In the genomic region with DNA sequence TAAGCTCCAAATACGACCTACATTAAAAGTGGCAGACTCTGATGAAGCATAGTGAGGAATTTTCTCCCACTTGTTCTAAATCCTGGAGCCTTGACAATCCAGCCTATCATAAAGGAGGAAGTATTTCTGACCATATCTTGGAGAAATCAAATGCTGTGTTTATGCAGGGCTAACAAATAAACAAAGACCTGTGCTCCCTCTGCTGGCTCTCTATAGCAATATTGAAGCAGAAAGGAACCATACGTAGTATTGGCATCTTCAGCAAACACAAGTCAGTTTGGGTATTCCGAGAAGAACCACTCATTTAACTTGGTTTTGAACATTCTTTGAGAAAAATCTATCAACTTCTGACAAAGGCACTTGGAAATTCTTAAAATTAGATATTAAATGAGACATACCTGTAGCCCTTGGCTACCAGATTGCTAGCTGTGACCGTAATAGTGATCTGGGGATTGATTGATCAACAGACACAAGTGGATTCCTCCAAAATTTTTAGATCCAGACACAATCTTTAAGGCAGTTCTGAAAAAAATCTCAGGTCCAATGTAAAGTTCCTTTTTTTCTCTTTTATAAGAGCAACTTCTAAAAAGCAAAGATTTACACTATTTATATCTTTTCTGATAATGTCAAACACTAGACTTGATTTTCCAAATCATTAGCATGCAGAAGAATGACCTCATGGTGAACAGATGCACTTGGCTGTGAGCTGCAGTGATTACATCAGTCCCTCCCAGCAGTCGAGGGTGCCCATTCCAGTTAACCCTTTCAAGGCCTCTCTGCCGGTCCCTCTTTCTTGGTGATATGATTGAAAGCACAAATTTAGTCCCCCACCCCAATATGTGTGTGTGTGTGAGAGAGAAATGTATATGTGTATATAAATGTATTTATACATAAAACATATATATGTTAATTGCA, we compare ENCODE assay signal across 11 cellular contexts. TPM values are rescaled to one million over a fixed set of nuclear protein-coding genes. Genes with fewer than 3 reads are reported as not detected.
DNase-seq lines count a peak whose midpoint lies in the region; ATAC-seq, FAIRE-seq and TF ChIP-seq lines count a peak whose summit lies in the region.
"Had no signal": no experiment of that assay in that cellular context is flagged by ENCODE, and none has a peak within 500 bp of the region (broad histone marks: within the 10 kb centered on the region; RNA-seq: fewer than 3 reads in every experiment).

No MANE protein-coding gene starts in this region.

- peak; percentile 68 for DNase-seq in DMS53 (lab: John Stamatoyannopoulos, UW)
- DNase-seq in NAMALWA (ENCODE audit: low spot score): peak; percentile 10
- DNase-seq in keratinocyte (ENCODE audit: low read depth, low spot score): no peak
- DNase-seq in mesothelial cell of epicardium (ENCODE audit: low spot score in 2 of 2, unreplicated experiment in 2 of 2): no peak
- no peak for DNase-seq in activated CD8-positive, alpha-beta T cell treated with anti-CD3 and anti-CD28 coated beads, Interleukin-2, amount 10 ng/mL, durations not matched to agents 7 days and 5 days
- DNase-seq: effector CD8-positive, alpha-beta T cell had no signal

- POLR2A ChIA-PET in activated CD8-positive, alpha-beta T cell treated with anti-CD3 and anti-CD28 coated beads, Interleukin-2, amount 10 ng/mL, durations not matched to agents 7 days and 5 days (lab: Charles Lee): no interaction called here

- H3K27ac ChIP-seq in keratinocyte (ENCODE audit: control insufficient read depth, insufficient read depth, low read length): no peak overlapping the region
- H3K27ac ChIP-seq: tibial nerve had no signal

- H3K4me1 ChIP-seq in keratinocyte (ENCODE audit: control insufficient read depth, extremely low read depth, insufficient read depth, low read length): no peaks in the 10 kb centered on the region

- no peaks in the 10 kb centered on the region for H3K27me3 ChIP-seq in keratinocyte (ENCODE audit: control insufficient read depth, extremely low read depth, insufficient read depth, low read length)
- H3K27me3 ChIP-seq: tibial nerve had no signal

- no peaks in the 10 kb centered on the region for H3K36me3 Mint-ChIP-seq in mesothelial cell of epicardium
- no peaks in the 10 kb centered on the region for H3K36me3 Mint-ChIP-seq in activated CD8-positive, alpha-beta T cell treated with anti-CD3 and anti-CD28 coated beads, Interleukin-2, amount 10 ng/mL, durations not matched to agents 7 days and 5 days (ENCODE audit: low read depth)

- H3K4me1 Mint-ChIP-seq in mesothelial cell of epicardium: peaks cover 7% of the 10 kb centered on the region
- H3K4me1 Mint-ChIP-seq in activated CD8-positive, alpha-beta T cell treated with anti-CD3 and anti-CD28 coated beads, Interleukin-2, amount 10 ng/mL, durations not matched to agents 7 days and 5 days (ENCODE audit: low read depth): no peaks in the 10 kb centered on the region

- H3K9me1 ChIP-seq in keratinocyte (ENCODE audit: control insufficient read depth, extremely low read depth, insufficient read depth, low read length): no peaks in the 10 kb centered on the region

- H3K36me3 ChIP-seq in keratinocyte (ENCODE audit: control insufficient read depth in 2 of 2, extremely low read depth in 1 of 2, insufficient read depth in 2 of 2, low read length in 2 of 2): no peaks in the 10 kb centered on the region

- H3K27me3 Mint-ChIP-seq in mesothelial cell of epicardium (ENCODE audit: low read depth): no peaks in the 10 kb centered on the region
- H3K27me3 Mint-ChIP-seq in activated CD8-positive, alpha-beta T cell treated with anti-CD3 and anti-CD28 coated beads, Interleukin-2, amount 10 ng/mL, durations not matched to agents 7 days and 5 days (ENCODE audit: low read depth): no peaks in the 10 kb centered on the region

- no peak overlapping the region for H3K27ac Mint-ChIP-seq in mesothelial cell of epicardium
- H3K27ac Mint-ChIP-seq in activated CD8-positive, alpha-beta T cell treated with anti-CD3 and anti-CD28 coated beads, Interleukin-2, amount 10 ng/mL, durations not matched to agents 7 days and 5 days: no peak overlapping the region

- no peaks in the 10 kb centered on the region for H3K79me2 ChIP-seq in keratinocyte (ENCODE audit: control insufficient read depth, insufficient read depth, low read length)

- no peaks in the 10 kb centered on the region for H3K9me3 Mint-ChIP-seq in mesothelial cell of epicardium
- H3K9me3 Mint-ChIP-seq in activated CD8-positive, alpha-beta T cell treated with anti-CD3 and anti-CD28 coated beads, Interleukin-2, amount 10 ng/mL, durations not matched to agents 7 days and 5 days (ENCODE audit: insufficient read depth): no peaks in the 10 kb centered on the region

- no peak overlapping the region for H3K4me2 ChIP-seq in keratinocyte (ENCODE audit: control insufficient read depth, extremely low read depth, insufficient read depth, low read depth, low read length)

- TF ChIP-seq CTCF in keratinocyte (optimal IDR thresholded peaks at IDR 0.05 in 1 of 3, IDR thresholded peaks at IDR 0.05 in 1 of 3, conservative IDR thresholded peaks at IDR 0.05 in 1 of 3; ENCODE audit: extremely low read depth in 1 of 3, insufficient read depth in 2 of 3, low read length in 3 of 3): peak in 1 of 3 experiments; percentile 13
- TF ChIP-seq CTCF in mesothelial cell of epicardium (IDR thresholded peaks at IDR 0.05; ENCODE audit: unreplicated experiment): no peak

- no peak overlapping the region for H2AFZ ChIP-seq in keratinocyte (ENCODE audit: control insufficient read depth, low read length)

- H3K4me3 ChIP-seq in keratinocyte (ENCODE audit: control insufficient read depth in 2 of 3, extremely low read depth in 1 of 3, insufficient read depth in 2 of 3, low read depth in 1 of 3, low read length in 3 of 3): no peak overlapping the region
- H3K4me3 ChIP-seq: tibial nerve had no signal

- dilution Hi-C loops in keratinocyte (cut with MboI; ENCODE audit: extremely low pct_ligation_motif_present, low sequenced_read_pairs): no loop called here

- ATAC-seq in SK-N-SH treated with all-trans-retinoic acid at 6 μM for 48 hours (peak; percentile 56; the same call in 1 of the 3 replicates), HG03520 (IDR thresholded peaks at IDR 0.05; ENCODE audit: unreplicated experiment) (no peak), GM18909 (IDR thresholded peaks at IDR 0.05; ENCODE audit: poor library complexity, unreplicated experiment) (no peak)
- ATAC-seq in activated CD8-positive, alpha-beta T cell treated with anti-CD3 and anti-CD28 coated beads, Interleukin-2, amount 10 ng/mL, durations not matched to agents 7 days and 5 days: no peak

- CTCF ChIA-PET in activated CD8-positive, alpha-beta T cell treated with anti-CD3 and anti-CD28 coated beads, Interleukin-2, amount 10 ng/mL, durations not matched to agents 7 days and 5 days (lab: Charles Lee): interaction anchor here (1.0 kb wide), 1 partner anchor 16 kb away, joined by 3 read pairs; no protein-coding TSS in a partner anchor

- no peak overlapping the region for H3K9ac ChIP-seq in keratinocyte (ENCODE audit: control insufficient read depth, extremely low read depth, insufficient read depth, low read length)

- no peak overlapping the region for H3K4me3 Mint-ChIP-seq in mesothelial cell of epicardium
- H3K4me3 Mint-ChIP-seq in activated CD8-positive, alpha-beta T cell treated with anti-CD3 and anti-CD28 coated beads, Interleukin-2, amount 10 ng/mL, durations not matched to agents 7 days and 5 days: no peak overlapping the region

- no peaks in the 10 kb centered on the region for H4K20me1 ChIP-seq in keratinocyte (ENCODE audit: control insufficient read depth, extremely low read depth, insufficient read depth, low read length)

- peak; percentile 20 for FAIRE-seq in keratinocyte (lab: Jason Lieb, UNC)

- H3K9me3 ChIP-seq in keratinocyte (ENCODE audit: control insufficient read depth, low read depth, low read length): no peaks in the 10 kb centered on the region
- H3K9me3 ChIP-seq: tibial nerve had no signal

TF ChIP-seq in SK-N-SH treated with all-trans-retinoic acid at 6 μM for 48 hours, 23 proteins besides CTCF, POLR2A, EP300 and RAD21:
- TF ChIP-seq, protein P1, sequence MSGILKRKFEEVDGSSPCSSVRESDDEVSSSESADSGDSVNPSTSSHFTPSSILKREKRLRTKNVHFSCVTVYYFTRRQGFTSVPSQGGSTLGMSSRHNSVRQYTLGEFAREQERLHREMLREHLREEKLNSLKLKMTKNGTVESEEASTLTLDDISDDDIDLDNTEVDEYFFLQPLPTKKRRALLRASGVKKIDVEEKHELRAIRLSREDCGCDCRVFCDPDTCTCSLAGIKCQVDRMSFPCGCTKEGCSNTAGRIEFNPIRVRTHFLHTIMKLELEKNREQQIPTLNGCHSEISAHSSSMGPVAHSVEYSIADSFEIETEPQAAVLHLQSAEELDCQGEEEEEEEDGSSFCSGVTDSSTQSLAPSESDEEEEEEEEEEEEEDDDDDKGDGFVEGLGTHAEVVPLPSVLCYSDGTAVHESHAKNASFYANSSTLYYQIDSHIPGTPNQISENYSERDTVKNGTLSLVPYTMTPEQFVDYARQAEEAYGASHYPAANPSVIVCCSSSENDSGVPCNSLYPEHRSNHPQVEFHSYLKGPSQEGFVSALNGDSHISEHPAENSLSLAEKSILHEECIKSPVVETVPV (CRISPR knock-in tag; IDR thresholded peaks at IDR 0.05): no peak
- TF ChIP-seq ESRRG (CRISPR knock-in tag; IDR thresholded peaks at IDR 0.05): no peak
- no peak for TF ChIP-seq GLIS3 (CRISPR knock-in tag; IDR thresholded peaks at IDR 0.05)

RNA-seq across cellular contexts. Expression of a gene that starts 40.2 kb away (rescaled TPM):
- not detected in 3 replicates for polyA plus RNA-seq in keratinocyte
- polyA plus RNA-seq in keratinocyte (2011; ENCODE audit: low read depth): not detected
- polyA plus RNA-seq in keratinocyte (2011; cell fraction: cytosol; rRNA removed): not detected in 2 replicates
- polyA plus RNA-seq in keratinocyte (2011; cell fraction: nucleus; rRNA removed): not detected in 2 replicates
- not detected in 2 replicates for polyA plus RNA-seq in keratinocyte (2012; ENCODE audit: low replicate concordance)
- polyA minus RNA-seq in keratinocyte: not detected in 3 replicates
- polyA minus RNA-seq in keratinocyte (2011; cell fraction: cytosol; rRNA and poly(A)+ RNA removed): not detected
- not detected in 2 replicates for polyA minus RNA-seq in keratinocyte (2011; cell fraction: nucleus; rRNA and poly(A)+ RNA removed)
- not detected in 3 replicates for total RNA-seq in mesothelial cell of epicardium
- total RNA-seq in activated CD8-positive, alpha-beta T cell treated with anti-CD3 and anti-CD28 coated beads, Interleukin-2, amount 10 ng/mL, durations not matched to agents 7 days and 5 days: not detected
- total RNA-seq: posterior vena cava, tibial nerve had no signal

Comparison
In these comparisons a context has a peak if more than half of its experiments do, and no peak if none do; other contexts are left out.
1. DNase-seq: peak in DMS53 (single experiment) and NAMALWA (single experiment); none in keratinocyte (single experiment), mesothelial cell of epicardium (0 of 2) and activated CD8-positive, alpha-beta T cell treated with anti-CD3 and anti-CD28 coated beads, Interleukin-2, amount 10 ng/mL, durations not matched to agents 7 days and 5 days (single experiment).